In genomic region chr19:35793381-35794165, GRCh38 we compare ENCODE assay signal across 28 cellular contexts. TPM values are rescaled to one million over a fixed set of nuclear protein-coding genes. Genes with fewer than 3 reads are reported as not detected.
A peak's percentile ranks its signal among the peaks of the same experiment; 100 is the strongest.
DNase-seq lines count a peak whose midpoint lies in the region; ATAC-seq and TF ChIP-seq lines count a peak whose summit lies in the region.
"Had no signal": no experiment of that assay in that cellular context is flagged by ENCODE, and none has a peak within 500 bp of the region (broad histone marks: within the 10 kb centered on the region; RNA-seq: fewer than 3 reads in every experiment).

No MANE protein-coding gene starts in this region.

- CTCF ChIA-PET in activated B cell treated with CpG ODN at 0.5 μM for 24 hours (lab: Charles Lee): no interaction called here

- no peaks in the 10 kb centered on the region for H3K4me1 ChIP-seq in GM23248 (ENCODE audit: insufficient read depth)
- H3K4me1 ChIP-seq in spleen: peaks cover 0 to 10% (median 0%) of the 10 kb centered on the region in 6 donors
- H3K4me1 ChIP-seq: Peyer's patch, uterus had no signal

- peak; percentile 37 for ATAC-seq in activated B cell treated with CpG ODN at 0.5 μM for 24 hours (ENCODE audit: low read depth)
- peak; percentile 45 for ATAC-seq in left colon
- ATAC-seq in HG03097 (IDR thresholded peaks at IDR 0.05; ENCODE audit: low FRiP score, unreplicated experiment): no peak
- ATAC-seq in HG02642 (IDR thresholded peaks at IDR 0.05; ENCODE audit: poor library complexity, unreplicated experiment): no peak
- ATAC-seq: gastroesophageal sphincter had no signal

- no peaks in the 10 kb centered on the region for H3K79me2 ChIP-seq in GM23248 (ENCODE audit: insufficient read depth)

- no peak overlapping the region for H3K4me2 ChIP-seq in GM23248 (ENCODE audit: unreplicated experiment)

- H3K27ac ChIP-seq in GM23248: no peak overlapping the region
- H3K27ac ChIP-seq in spleen: no peak overlapping the region
- H3K27ac ChIP-seq: epithelial cell of prostate, gastroesophageal sphincter, ovary, Peyer's patch, right atrium auricular region, uterus had no signal

- H3K4me3 Mint-ChIP-seq in activated B cell treated with CpG ODN at 0.5 μM for 24 hours: no peak overlapping the region
- H3K4me3 Mint-ChIP-seq: activated CD4-positive, alpha-beta memory T cell treated with anti-CD3 and anti-CD28 coated beads, Interleukin-2, amount 10 ng/mL, durations not matched to agents 7 days and 5 days; naive B cell had no signal

- peaks cover 26% of the 10 kb centered on the region for H3K27me3 ChIP-seq in GM23248 (replicated peaks; ENCODE audit: insufficient read depth)
- peaks cover 0 to 61% (median 10%) of the 10 kb centered on the region in 7 donors for H3K27me3 ChIP-seq in spleen (replicated peaks in 1 of 7)
- H3K27me3 ChIP-seq: ovary, Peyer's patch had no signal

- peaks cover 3% of the 10 kb centered on the region for H3K4me1 Mint-ChIP-seq in activated B cell treated with CpG ODN at 0.5 μM for 24 hours
- H3K4me1 Mint-ChIP-seq: activated CD4-positive, alpha-beta memory T cell treated with anti-CD3 and anti-CD28 coated beads, Interleukin-2, amount 10 ng/mL, durations not matched to agents 7 days and 5 days had no signal

- no peaks in the 10 kb centered on the region for H4K20me1 ChIP-seq in GM23248 (ENCODE audit: insufficient read depth)

- DNase-seq in AG08395 (ENCODE audit: low spot score) (peak; percentile 83), GM23248 (peak; percentile 88), activated B cell treated with CpG ODN at 0.5 μM for 24 hours (no peak), left colon (no peak), spleen (no peak)
- DNase-seq in activated naive CD4-positive, alpha-beta T cell treated with anti-CD3 and anti-CD28 coated beads, Interleukin-2, amount 50 U/mL, for 16 hours: no peak
- DNase-seq: activated CD4-positive, alpha-beta memory T cell treated with anti-CD3 and anti-CD28 coated beads, Interleukin-2, amount 10 ng/mL, durations not matched to agents 7 days and 5 days; central memory CD4-positive, alpha-beta T cell; DMS79 treated with DMSO at 0.1 percent for 48 hours; Kasumi-1; kidney; naive B cell; NCI-H1105; NCI-H510A; NK-92 treated with Interleukin-12 subunit alpha and Interleukin-12 subunit beta, amount 100 ng/mL, for 24 hours; ovary; stimulated activated CD4-positive, alpha-beta T cell treated with anti-CD3 and anti-CD28 coated beads, Interleukin-15, amount 100 ng/mL, for 24 hours; uterus had no signal

- H3K9me2 ChIP-seq in GM23248 (ENCODE audit: insufficient read depth): no peaks in the 10 kb centered on the region

- no peak overlapping the region for H2AFZ ChIP-seq in GM23248

- H3K27ac Mint-ChIP-seq in activated B cell treated with CpG ODN at 0.5 μM for 24 hours: no peak overlapping the region
- H3K27ac Mint-ChIP-seq: activated CD4-positive, alpha-beta memory T cell treated with anti-CD3 and anti-CD28 coated beads, Interleukin-2, amount 10 ng/mL, durations not matched to agents 7 days and 5 days; naive B cell had no signal

- H3K4me3 ChIP-seq in GM23248 (no peak overlapping the region), spleen (no peak overlapping the region)
- H3K4me3 ChIP-seq: gastroesophageal sphincter, ovary, Peyer's patch, right atrium auricular region, uterus had no signal

- in situ Hi-C loops in GM23248 (cut with MboI): no loop called here

- POLR2A ChIA-PET in activated B cell treated with CpG ODN at 0.5 μM for 24 hours (lab: Charles Lee): no interaction called here

- H3K36me3 ChIP-seq in GM23248 (ENCODE audit: low read depth) (no peaks in the 10 kb centered on the region), spleen (no peaks in the 10 kb centered on the region)
- H3K36me3 ChIP-seq: gastroesophageal sphincter, ovary, Peyer's patch, right atrium auricular region, uterus had no signal

- no peak overlapping the region for H3K9ac ChIP-seq in GM23248

- no peak for TF ChIP-seq POLR2A in spleen (IDR thresholded peaks at IDR 0.05)

- no peaks in the 10 kb centered on the region for H3K36me3 Mint-ChIP-seq in activated B cell treated with CpG ODN at 0.5 μM for 24 hours (ENCODE audit: low read depth)
- H3K36me3 Mint-ChIP-seq: naive B cell had no signal

- TF ChIP-seq CTCF in activated B cell treated with CpG ODN at 0.5 μM for 24 hours (IDR thresholded peaks at IDR 0.05) (no peak), spleen (IDR thresholded peaks at IDR 0.05 in 8 of 11, conservative IDR thresholded peaks at IDR 0.05 in 3 of 11) (no peak)

- no peaks in the 10 kb centered on the region for H3K9me3 Mint-ChIP-seq in activated B cell treated with CpG ODN at 0.5 μM for 24 hours
- H3K9me3 Mint-ChIP-seq: activated CD4-positive, alpha-beta memory T cell treated with anti-CD3 and anti-CD28 coated beads, Interleukin-2, amount 10 ng/mL, durations not matched to agents 7 days and 5 days; naive B cell had no signal

- intact Hi-C loops in activated B cell treated with CpG ODN at 0.5 μM for 24 hours (cut with micrococcal nuclease) (no loop called here), left colon (cut with DNase I, micrococcal nuclease) (no loop called here), spleen (cut with DNase I; ENCODE audit: low total_unique reads) (no loop called here)

- no peaks in the 10 kb centered on the region for H3F3A ChIP-seq in GM23248 (ENCODE audit: insufficient read depth)

- 31 to 36% methylated on average over 7 of the region's 7 CpGs for WGBS in GM23248 (ENCODE audit: low coverage in 1 of 2, low lambda C conversion rate in 2 of 2, missing lambda C conversion rate in 2 of 2), 2 experiments
- WGBS in spleen, 5 donors: 62 to 73% (median 71%) methylated on average over 7 of the region's 7 CpGs

- no peaks in the 10 kb centered on the region for H3K9me3 ChIP-seq in GM23248 (ENCODE audit: low read depth)
- no peaks in the 10 kb centered on the region for H3K9me3 ChIP-seq in spleen
- H3K9me3 ChIP-seq: gastroesophageal sphincter, ovary, Peyer's patch, right atrium auricular region, uterus had no signal

- H3K27me3 Mint-ChIP-seq in activated B cell treated with CpG ODN at 0.5 μM for 24 hours: peaks cover 23% of the 10 kb centered on the region

RNA-seq across cellular contexts. Expression of gene ARHGAP33, which starts 18.2 kb away (rescaled TPM):
- total RNA-seq in GM23248 (2014; rRNA removed; shearing (Covaris generic)): 2.0 and 24.9 TPM in 2 replicates
- 1.1 and 1.9 TPM in 2 replicates for polyA plus RNA-seq in GM23248 (2016; fragmentation: Nextera tagmentation; extraction: Ambion mirVana)
- 9.3 and 15.0 TPM in 2 replicates for total RNA-seq in activated B cell treated with CpG ODN at 0.5 μM for 24 hours
- total RNA-seq in left colon: 10 to 100 TPM in 1 of 2 donors, 1 to 10 TPM in 1; 9.7 to 10.1 TPM
- total RNA-seq in spleen: 10 to 100 TPM in 6 of 7 donors, 1 to 10 TPM in 1; 7.4 to 25.2 (median 14.4) TPM
- 10 to 100 TPM in 1 of 3 donors, 1 to 10 TPM in 2; 3.1 to 10.9 (median 5.1) TPM for polyA plus RNA-seq in spleen

RNA-seq across cellular contexts. Expression of gene PRODH2, which starts 19.1 kb away (rescaled TPM):
- not detected in 2 replicates for total RNA-seq in GM23248 (2014; rRNA removed; shearing (Covaris generic))
- polyA plus RNA-seq in GM23248 (2016; fragmentation: Nextera tagmentation; extraction: Ambion mirVana) (not detected in 2 replicates), spleen (under 1 TPM in 1 of 3 donors, not detected in 2; 0.06 TPM)
- total RNA-seq in activated B cell treated with CpG ODN at 0.5 μM for 24 hours (not detected in 2 replicates), left colon (not detected), spleen (not detected)
- total RNA-seq: activated CD4-positive, alpha-beta memory T cell treated with anti-CD3 and anti-CD28 coated beads, Interleukin-2, amount 10 ng/mL, durations not matched to agents 7 days and 5 days; gastroesophageal sphincter; lung microvascular endothelial cell; Peyer's patch; right atrium auricular region; SK-MEL-5; T-helper 2 cell treated with Interferon-gamma antibody and Interleukin-4, amounts not matched to agents 100 ng/mL and 5 ng/mL, for 36 hours; uterus had no signal
- polyA plus RNA-seq: AG04450, ovary had no signal

RNA-seq across cellular contexts. Expression of gene PROSER3, which starts 35.6 kb away (rescaled TPM):
- total RNA-seq in GM23248 (2014; rRNA removed; shearing (Covaris generic)): 2.7 and 7.6 TPM in 2 replicates
- polyA plus RNA-seq in GM23248 (2016; fragmentation: Nextera tagmentation; extraction: Ambion mirVana) (10.9 and 12.6 TPM in 2 replicates), spleen (1 to 10 TPM; 2.0 to 8.4 (median 2.1) TPM)
- total RNA-seq in activated B cell treated with CpG ODN at 0.5 μM for 24 hours (43.7 and 60.5 TPM in 2 replicates), left colon (10 to 100 TPM; 16.8 to 19.5 TPM), spleen (10 to 100 TPM in 6 of 7 donors, 1 to 10 TPM in 1; 6.6 to 25.2 (median 16.3) TPM)

RNA-seq across cellular contexts. Expression of gene HSPB6, which starts 36.7 kb away (rescaled TPM):
- 14.1 and 24.3 TPM in 2 replicates for total RNA-seq in GM23248 (2014; rRNA removed; shearing (Covaris generic))
- polyA plus RNA-seq in GM23248 (2016; fragmentation: Nextera tagmentation; extraction: Ambion mirVana) (220 and 238 TPM in 2 replicates), spleen (10 to 100 TPM in 1 of 3 donors, 1 to 10 TPM in 2; 2.9 to 11.0 (median 5.8) TPM)
- total RNA-seq in activated B cell treated with CpG ODN at 0.5 μM for 24 hours (not detected in 2 replicates), left colon (10 to 100 TPM in 1 of 2 donors, 1 to 10 TPM in 1; 4.5 to 16.4 TPM), spleen (1 to 10 TPM; 2.1 to 5.9 (median 4.3) TPM)
- total RNA-seq: SK-MEL-5; T-helper 2 cell treated with Interferon-gamma antibody and Interleukin-4, amounts not matched to agents 100 ng/mL and 5 ng/mL, for 36 hours had no signal

RNA-seq across cellular contexts. Expression of gene LIN37, which starts 45.2 kb away (rescaled TPM):
- 12.0 and 12.3 TPM in 2 replicates for total RNA-seq in GM23248 (2014; rRNA removed; shearing (Covaris generic))
- polyA plus RNA-seq in GM23248 (2016; fragmentation: Nextera tagmentation; extraction: Ambion mirVana): 9.5 and 9.7 TPM in 2 replicates
- 12.2 and 14.3 TPM in 2 replicates for total RNA-seq in activated B cell treated with CpG ODN at 0.5 μM for 24 hours
- total RNA-seq in left colon: 1 to 10 TPM; 5.9 to 6.1 TPM
- total RNA-seq in spleen: 10 to 100 TPM in 5 of 7 donors, 1 to 10 TPM in 2; 7.0 to 19.5 (median 10.7) TPM
- polyA plus RNA-seq in spleen: 10 to 100 TPM; 13.7 to 28.5 (median 18.5) TPM

Comparison
In these comparisons a context has a peak if more than half of its experiments do, and no peak if none do; other contexts are left out.
1. DNase-seq: peak in AG08395 (single experiment) and GM23248 (single experiment); none in activated B cell treated with CpG ODN at 0.5 μM for 24 hours (single experiment), left colon (0 of 2), activated naive CD4-positive, alpha-beta T cell treated with anti-CD3 and anti-CD28 coated beads, Interleukin-2, amount 50 U/mL, for 16 hours (single experiment) and spleen (single experiment).
2. ATAC-seq: peak in activated B cell treated with CpG ODN at 0.5 μM for 24 hours (single experiment) and left colon (single experiment); none in HG03097 (single experiment) and HG02642 (single experiment).